In the genomic region with DNA sequence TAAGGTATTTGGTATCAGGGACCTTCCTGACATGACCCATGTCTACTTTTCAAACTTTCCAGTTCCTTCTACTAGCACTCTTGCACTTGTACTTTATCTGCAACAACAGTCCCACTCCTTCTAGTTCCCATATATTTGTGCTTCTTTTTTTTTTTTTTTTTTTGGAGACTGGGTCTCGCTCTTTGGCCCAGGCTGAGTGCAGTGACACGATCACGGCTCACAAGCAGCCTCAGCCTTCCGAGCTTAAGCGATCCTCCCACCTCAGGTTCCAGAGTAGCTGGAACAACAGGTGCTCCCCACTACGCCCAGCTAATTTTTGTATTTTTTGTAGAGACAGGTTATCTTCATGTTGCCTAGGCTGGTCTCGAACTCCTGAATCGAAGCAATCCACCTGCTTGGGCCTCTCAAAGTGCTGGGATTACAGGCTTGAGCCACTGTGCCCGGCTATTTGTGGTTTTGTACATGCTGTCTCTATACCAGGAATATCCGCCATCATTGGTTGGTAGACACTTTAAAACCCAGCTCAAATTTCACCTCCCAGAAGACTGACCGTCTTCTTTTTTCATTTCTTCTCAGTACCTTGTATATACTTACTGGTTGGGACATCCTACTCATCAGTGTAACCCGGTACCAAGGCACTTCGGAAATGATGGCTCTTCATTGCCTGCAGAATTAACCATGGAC, we compare ENCODE assay signal across 8 cellular contexts. TPM values are rescaled to one million over a fixed set of nuclear protein-coding genes. Genes with fewer than 3 reads are reported as not detected.
DNase-seq lines count a peak whose midpoint lies in the region; ATAC-seq and TF ChIP-seq lines count a peak whose summit lies in the region.

No MANE protein-coding gene starts in this region.

- whole genome bisulfite sequencing in suprapubic skin: 84% methylated on average over 13 of the region's 13 CpGs

- H3K27me3 ChIP-seq in suprapubic skin: no peaks in the 10 kb centered on the region

- peak overlapping the region; percentile 75 for H3K4me3 ChIP-seq in suprapubic skin

- no peak for ATAC-seq in activated CD4-positive, alpha-beta T cell treated with anti-CD3 and anti-CD28 coated beads for 36 hours
- no peak for ATAC-seq in activated naive CD4-positive, alpha-beta T cell treated with anti-CD3 and anti-CD28 coated beads, Interleukin-2, amount 50 U/mL, for 72 hours
- no peak for ATAC-seq in HG03378 (IDR thresholded peaks at IDR 0.05; ENCODE audit: unreplicated experiment)

- no peaks in the 10 kb centered on the region for H3K9me3 Mint-ChIP-seq in activated CD4-positive, alpha-beta T cell treated with anti-CD3 and anti-CD28 coated beads for 36 hours (ENCODE audit: low read depth)
- H3K9me3 Mint-ChIP-seq in activated naive CD4-positive, alpha-beta T cell treated with anti-CD3 and anti-CD28 coated beads, Interleukin-2, amount 50 U/mL, for 72 hours: peaks cover 0 to 5% of the 10 kb centered on the region in 2 donors
- no peaks in the 10 kb centered on the region for H3K9me3 Mint-ChIP-seq in immature natural killer cell

- H3K4me1 Mint-ChIP-seq in activated CD4-positive, alpha-beta T cell treated with anti-CD3 and anti-CD28 coated beads for 36 hours: peaks cover 41% of the 10 kb centered on the region
- peaks cover 37 to 54% of the 10 kb centered on the region in 2 donors for H3K4me1 Mint-ChIP-seq in immature natural killer cell

- H3K36me3 Mint-ChIP-seq in activated CD4-positive, alpha-beta T cell treated with anti-CD3 and anti-CD28 coated beads for 36 hours (ENCODE audit: low read depth): peaks cover 6% of the 10 kb centered on the region
- H3K36me3 Mint-ChIP-seq in activated naive CD4-positive, alpha-beta T cell treated with anti-CD3 and anti-CD28 coated beads, Interleukin-2, amount 50 U/mL, for 72 hours: peaks cover 0 to 9% of the 10 kb centered on the region in 2 donors
- H3K36me3 Mint-ChIP-seq in immature natural killer cell: peaks cover 0 to 3% (median 0%) of the 10 kb centered on the region in 3 donors

- H3K36me3 ChIP-seq in suprapubic skin: no peaks in the 10 kb centered on the region

- intact Hi-C loops in activated CD4-positive, alpha-beta T cell treated with anti-CD3 and anti-CD28 coated beads for 36 hours (cut with DNase I, micrococcal nuclease): loop anchor here in 1 of 2 experiments (5.0 kb wide), 1 partner anchor 97 kb away; no protein-coding TSS in a partner anchor

- no peak for DNase-seq in activated CD4-positive, alpha-beta T cell treated with anti-CD3 and anti-CD28 coated beads for 36 hours
- DNase-seq in activated CD4-positive, alpha-beta T cell treated with anti-CD3 and anti-CD28 coated beads for 1 hour: no peak
- no peak for DNase-seq in activated naive CD4-positive, alpha-beta T cell treated with anti-CD3 and anti-CD28 coated beads, Interleukin-2, amount 50 U/mL, for 72 hours (ENCODE audit: low spot score in 2 of 2)
- DNase-seq in immature natural killer cell (no peak), suprapubic skin (ENCODE audit: low spot score in 2 of 2) (no peak), SW480 (ENCODE audit: low spot score) (no peak), AG08396 (ENCODE audit: low spot score) (no peak)

- peak overlapping the region; percentile 88 for H3K4me3 Mint-ChIP-seq in activated CD4-positive, alpha-beta T cell treated with anti-CD3 and anti-CD28 coated beads for 36 hours
- H3K4me3 Mint-ChIP-seq in immature natural killer cell: peak overlapping the region; percentile 96 to 100 (median 98)

- TF ChIP-seq POLR2A in suprapubic skin (IDR thresholded peaks at IDR 0.05): no peak

- TF ChIP-seq CTCF in suprapubic skin (IDR thresholded peaks at IDR 0.05): no peak

- no peak for TF ChIP-seq EP300 in suprapubic skin (IDR thresholded peaks at IDR 0.05)

- peaks cover 9% of the 10 kb centered on the region for H3K4me1 ChIP-seq in suprapubic skin

- H3K27me3 Mint-ChIP-seq in activated CD4-positive, alpha-beta T cell treated with anti-CD3 and anti-CD28 coated beads for 36 hours: peaks cover 3% of the 10 kb centered on the region
- H3K27me3 Mint-ChIP-seq in immature natural killer cell (ENCODE audit: low read depth in 3 of 3): peaks cover 2 to 11% (median 9%) of the 10 kb centered on the region in 3 donors

- H3K9me3 ChIP-seq in suprapubic skin: no peaks in the 10 kb centered on the region

- POLR2A ChIA-PET in activated CD4-positive, alpha-beta T cell treated with anti-CD3 and anti-CD28 coated beads for 36 hours (lab: Charles Lee): no interaction called here

- H3K27ac ChIP-seq in suprapubic skin: no peak overlapping the region

- H3K27ac Mint-ChIP-seq in activated CD4-positive, alpha-beta T cell treated with anti-CD3 and anti-CD28 coated beads for 36 hours: peak overlapping the region; percentile 97
- peak overlapping the region; percentile 95 to 98 for H3K27ac Mint-ChIP-seq in activated naive CD4-positive, alpha-beta T cell treated with anti-CD3 and anti-CD28 coated beads, Interleukin-2, amount 50 U/mL, for 72 hours
- peak overlapping the region; percentile 99 for H3K27ac Mint-ChIP-seq in immature natural killer cell

- CTCF ChIA-PET in activated CD4-positive, alpha-beta T cell treated with anti-CD3 and anti-CD28 coated beads for 36 hours (lab: Charles Lee): interaction anchor here (0.6 to 1.9 kb wide), 4 partner anchors 54 to 459 kb away, joined by 3 to 4 read pairs (median 4); partner anchors contain the start of gene SMIM12

RNA-seq across cellular contexts. Expression of gene ZMYM1, which starts 1.1 kb away (rescaled TPM):
- 1 to 10 TPM; 3.3 to 5.7 TPM for total RNA-seq in activated CD4-positive, alpha-beta T cell treated with anti-CD3 and anti-CD28 coated beads for 36 hours
- total RNA-seq in activated naive CD4-positive, alpha-beta T cell treated with anti-CD3 and anti-CD28 coated beads, Interleukin-2, amount 50 U/mL, for 72 hours: 1 to 10 TPM; 3.1 to 6.0 TPM
- 10 to 100 TPM in 2 of 3 donors, 1 to 10 TPM in 1; 8.6 to 18.9 (median 10.2) TPM for polyA plus RNA-seq in immature natural killer cell
- 10 to 100 TPM in 2 of 4 donors, 1 to 10 TPM in 2; 6.7 to 15.9 (median 12.0) TPM for total RNA-seq in suprapubic skin

RNA-seq across cellular contexts. Expression of gene ZMYM6, which starts 48.6 kb away (rescaled TPM):
- 10 to 100 TPM; 16.7 to 17.1 TPM for total RNA-seq in activated CD4-positive, alpha-beta T cell treated with anti-CD3 and anti-CD28 coated beads for 36 hours
- total RNA-seq in activated naive CD4-positive, alpha-beta T cell treated with anti-CD3 and anti-CD28 coated beads, Interleukin-2, amount 50 U/mL, for 72 hours: 10 to 100 TPM; 15.0 to 20.9 TPM
- polyA plus RNA-seq in immature natural killer cell: 1 to 10 TPM; 5.9 to 8.0 (median 6.2) TPM
- 10 to 100 TPM; 14.4 to 26.2 (median 14.9) TPM for total RNA-seq in suprapubic skin
